In genomic region chr13:100262404-100262803, GRCh38 we compare ENCODE assay signal across 8 cellular contexts.
"Had no signal": no experiment of that assay in that cellular context is flagged by ENCODE, and none has a peak within 500 bp of the region (broad histone marks: within the 10 kb centered on the region; RNA-seq: fewer than 3 reads in every experiment).

No MANE protein-coding gene starts in this region.

- DNase-seq: GDM1, GF-D8 had no signal

- H3K4me3 ChIP-seq: GM12878 had no signal

- ATAC-seq: GM12878 had no signal

- FAIRE-seq: G401.6, GM12878, GM12891, GM12892, GM18507, GM19239 had no signal
